20 cellular contexts compared by ENCODE assay signal in genomic region chr1:71045463-71046028, GRCh38. TPM values are rescaled to one million over a fixed set of nuclear protein-coding genes. Genes with fewer than 3 reads are reported as not detected.
A peak's percentile ranks its signal among the peaks of the same experiment; 100 is the strongest.
DNase-seq lines count a peak whose midpoint lies in the region; ATAC-seq and TF ChIP-seq lines count a peak whose summit lies in the region.
"Had no signal": no experiment of that assay in that cellular context is flagged by ENCODE, and none has a peak within 500 bp of the region (broad histone marks: within the 10 kb centered on the region; RNA-seq: fewer than 3 reads in every experiment).

No MANE protein-coding gene starts in this region.

- H3K4me1 Mint-ChIP-seq in T-helper 1 cell treated with Interleukin-12 subunit alpha and Interleukin-12 subunit beta and Interleukin-4 antibody, amounts not matched to agents 30 μg/mL and 1 μg/mL, for 36 hours (ENCODE audit: low read depth), result peaks cover 17% of the 10 kb centered on the region
- H3K4me1 Mint-ChIP-seq in activated T-helper 17 cell treated with anti-CD3 and anti-CD28 coated beads, Interleukin-2, amount 50 U/mL, for 72 hours, result no peaks in the 10 kb centered on the region
- H3K4me1 Mint-ChIP-seq in mesothelial cell of epicardium, result peaks cover 8% of the 10 kb centered on the region

- H3K36me3 Mint-ChIP-seq in T-helper 1 cell treated with Interleukin-12 subunit alpha and Interleukin-12 subunit beta and Interleukin-4 antibody, amounts not matched to agents 30 μg/mL and 1 μg/mL, for 36 hours (ENCODE audit: low read depth), result peaks cover 2% of the 10 kb centered on the region
- no peaks in the 10 kb centered on the region for H3K36me3 Mint-ChIP-seq in activated T-helper 17 cell treated with anti-CD3 and anti-CD28 coated beads, Interleukin-2, amount 50 U/mL, for 72 hours (ENCODE audit: low read depth)
- H3K36me3 Mint-ChIP-seq in mesothelial cell of epicardium, result no peaks in the 10 kb centered on the region
- H3K36me3 Mint-ChIP-seq: activated naive CD8-positive, alpha-beta T cell; IgD-negative memory B cell had no signal

- no peak overlapping the region for H3K27ac Mint-ChIP-seq in T-helper 1 cell treated with Interleukin-12 subunit alpha and Interleukin-12 subunit beta and Interleukin-4 antibody, amounts not matched to agents 30 μg/mL and 1 μg/mL, for 36 hours
- no peak overlapping the region for H3K27ac Mint-ChIP-seq in activated T-helper 17 cell treated with anti-CD3 and anti-CD28 coated beads, Interleukin-2, amount 50 U/mL, for 72 hours
- no peak overlapping the region for H3K27ac Mint-ChIP-seq in mesothelial cell of epicardium
- H3K27ac Mint-ChIP-seq: activated naive CD8-positive, alpha-beta T cell; IgD-negative memory B cell had no signal

- no peak for TF ChIP-seq EP300 in suprapubic skin (IDR thresholded peaks at IDR 0.05)

- TF ChIP-seq CTCF in mesothelial cell of epicardium (IDR thresholded peaks at IDR 0.05; ENCODE audit: unreplicated experiment) (no peak), suprapubic skin (IDR thresholded peaks at IDR 0.05) (no peak), RWPE1 (conservative IDR thresholded peaks at IDR 0.05; ENCODE audit: low read depth) (no peak)

- no peaks in the 10 kb centered on the region for H3K36me3 ChIP-seq in suprapubic skin
- H3K36me3 ChIP-seq: gastroesophageal sphincter, pancreas had no signal

- peak overlapping the region; percentile 35 for H3K4me3 ChIP-seq in suprapubic skin

- peaks cover 60% of the 10 kb centered on the region for H3K27me3 Mint-ChIP-seq in T-helper 1 cell treated with Interleukin-12 subunit alpha and Interleukin-12 subunit beta and Interleukin-4 antibody, amounts not matched to agents 30 μg/mL and 1 μg/mL, for 36 hours (ENCODE audit: low read depth)
- H3K27me3 Mint-ChIP-seq in activated T-helper 17 cell treated with anti-CD3 and anti-CD28 coated beads, Interleukin-2, amount 50 U/mL, for 72 hours, result peaks cover 42% of the 10 kb centered on the region
- peaks cover 67% of the 10 kb centered on the region for H3K27me3 Mint-ChIP-seq in mesothelial cell of epicardium (ENCODE audit: low read depth)

- DNase-seq in T-helper 1 cell (no peak), mesothelial cell of epicardium (ENCODE audit: low spot score in 2 of 2, unreplicated experiment in 2 of 2) (no peak), suprapubic skin (ENCODE audit: low spot score in 2 of 2) (no peak), NCI-H345 treated with DMSO at 0.1 percent for 48 hours (lab: John Stamatoyannopoulos, UW; ENCODE audit: unreplicated experiment) (no peak), RWPE1 (ENCODE audit: low spot score) (no peak)
- DNase-seq: activated CD4-positive, CD25-positive, alpha-beta regulatory T cell; central memory CD4-positive, alpha-beta T cell; COR-L47; GDM1; NCI-H226; substantia nigra had no signal

- no peak for TF ChIP-seq POLR2A in suprapubic skin (IDR thresholded peaks at IDR 0.05)

- POLR2A ChIA-PET in RWPE1 (lab: Yijun Ruan, JAX; ENCODE audit: low non-redundant PET), result no interaction called here

- peaks cover 17% of the 10 kb centered on the region for H3K27me3 ChIP-seq in suprapubic skin
- H3K27me3 ChIP-seq: pancreas had no signal

- H3K4me1 ChIP-seq in suprapubic skin, result peaks cover 34% of the 10 kb centered on the region

- WGBS in suprapubic skin, result 91% methylated on average over 16 of the region's 16 CpGs

- H3K9me3 Mint-ChIP-seq in T-helper 1 cell treated with Interleukin-12 subunit alpha and Interleukin-12 subunit beta and Interleukin-4 antibody, amounts not matched to agents 30 μg/mL and 1 μg/mL, for 36 hours, result no peaks in the 10 kb centered on the region
- H3K9me3 Mint-ChIP-seq in activated T-helper 17 cell treated with anti-CD3 and anti-CD28 coated beads, Interleukin-2, amount 50 U/mL, for 72 hours, result no peaks in the 10 kb centered on the region
- H3K9me3 Mint-ChIP-seq in mesothelial cell of epicardium, result no peaks in the 10 kb centered on the region
- H3K9me3 Mint-ChIP-seq: IgD-negative memory B cell had no signal

- ATAC-seq in activated T-helper 17 cell treated with anti-CD3 and anti-CD28 coated beads, Interleukin-2, amount 50 U/mL, for 72 hours (replicated peaks), result no peak
- no peak for ATAC-seq in HG03469 (IDR thresholded peaks at IDR 0.05; ENCODE audit: unreplicated experiment)
- ATAC-seq: gastroesophageal sphincter, HCT116 had no signal

- H3K4me3 Mint-ChIP-seq in T-helper 1 cell treated with Interleukin-12 subunit alpha and Interleukin-12 subunit beta and Interleukin-4 antibody, amounts not matched to agents 30 μg/mL and 1 μg/mL, for 36 hours, result peak overlapping the region; percentile 66
- peak overlapping the region; percentile 22 for H3K4me3 Mint-ChIP-seq in activated T-helper 17 cell treated with anti-CD3 and anti-CD28 coated beads, Interleukin-2, amount 50 U/mL, for 72 hours
- peak overlapping the region; percentile 30 for H3K4me3 Mint-ChIP-seq in mesothelial cell of epicardium

- CTCF ChIA-PET in RWPE1 (lab: Yijun Ruan, JAX), result interaction anchor here (1.0 kb wide), 1 partner anchor 516 kb away, joined by 3 read pairs; no protein-coding TSS in a partner anchor

- no peak overlapping the region for H3K27ac ChIP-seq in suprapubic skin
- no peak overlapping the region for H3K27ac ChIP-seq in RWPE1

- no peaks in the 10 kb centered on the region for H3K9me3 ChIP-seq in suprapubic skin
- H3K9me3 ChIP-seq: gastroesophageal sphincter, pancreas had no signal

RNA-seq across cellular contexts. Expression of gene PTGER3, which starts 2.1 kb away (rescaled TPM):
- total RNA-seq in activated T-helper 17 cell treated with anti-CD3 and anti-CD28 coated beads, Interleukin-2, amount 50 U/mL, for 72 hours, result not detected
- total RNA-seq in mesothelial cell of epicardium (0.29 to 0.59 TPM (median 0.54 TPM) in 3 replicates), suprapubic skin (10 to 100 TPM; 23.1 to 60.8 (median 48.8) TPM)
- total RNA-seq: A172 had no signal

RNA-seq across cellular contexts. Expression of gene ZRANB2, which starts 35.3 kb away (rescaled TPM):
- total RNA-seq in activated T-helper 17 cell treated with anti-CD3 and anti-CD28 coated beads, Interleukin-2, amount 50 U/mL, for 72 hours, result 10 to 100 TPM; 88.5 to 98.7 TPM
- total RNA-seq in mesothelial cell of epicardium, result 146 to 159 TPM (median 148 TPM) in 3 replicates
- 100 to 1,000 TPM in 1 of 4 donors, 10 to 100 TPM in 3; 37.4 to 164 (median 49.0) TPM for total RNA-seq in suprapubic skin

Comparison
In these comparisons a context has a peak if more than half of its experiments do, and no peak if none do; other contexts are left out.
1. RNA of gene PTGER3, which starts 2.1 kb away (total RNA-seq): 23.1 to 60.8 TPM in suprapubic skin; 0.29 to 0.59 TPM in mesothelial cell of epicardium and not detected in activated T-helper 17 cell treated with anti-CD3 and anti-CD28 coated beads, Interleukin-2, amount 50 U/mL, for 72 hours; every median in the first group is over 10 times any median in the second.
2. Peak in every context shown above with its lines, with median percentiles within 50 percentile points of each other: H3K4me3 Mint-ChIP-seq.